1 cellular context compared by ENCODE assay signal in genomic region chr16:50731130-50731988, GRCh38.
TF ChIP-seq lines count a peak whose summit lies in the region.

No MANE protein-coding gene starts in this region.

TF ChIP-seq in K562, 482 proteins besides CTCF, POLR2A, EP300 and RAD21:
- no peak for TF ChIP-seq CEBPG (CRISPR knock-in tag; IDR thresholded peaks at IDR 0.05)
- 0 out of 4 replicates have a peak, but pooled peaks of 1 of the 2 experiments have one; percentile 14 for TF ChIP-seq CEBPG (tag; conservative IDR thresholded peaks at IDR 0.05 in 1 of 2, IDR thresholded peaks at IDR 0.05 in 1 of 2)
- TF ChIP-seq JUN (IDR thresholded peaks at IDR 0.05; ENCODE audit: borderline replicate concordance, low read depth, low read length) = 0 out of 2 replicates have a peak, but pooled peaks have one; percentile 41
- TF ChIP-seq JUN (CRISPR knock-in tag; IDR thresholded peaks at IDR 0.05; ENCODE audit: borderline replicate concordance) = no peak
- no peak for TF ChIP-seq BRF1 (IDR thresholded peaks at IDR 0.05; ENCODE audit: borderline replicate concordance, extremely low read depth, insufficient read length)
- TF ChIP-seq ATF3 (IDR thresholded peaks at IDR 0.05) = peak; percentile 89
- TF ChIP-seq ATF3 (CRISPR knock-in tag; conservative IDR thresholded peaks at IDR 0.05) = no peak
- peak; percentile 51 for TF ChIP-seq JUND (IDR thresholded peaks at IDR 0.05; ENCODE audit: borderline replicate concordance, low read depth, low read length)
- TF ChIP-seq JUND (tag; IDR thresholded peaks at IDR 0.05; ENCODE audit: borderline replicate concordance, low read depth, low read length) = peak; percentile 72; the same call in 1 of the 3 replicates
- no peak for TF ChIP-seq MTA2 (IDR thresholded peaks at IDR 0.05; ENCODE audit: low read depth)
- no peak for TF ChIP-seq ATF1 (CRISPR knock-in tag; IDR thresholded peaks at IDR 0.05)
- peak; percentile 82 for TF ChIP-seq ATF1 (tag; IDR thresholded peaks at IDR 0.05)
- TF ChIP-seq, protein P1, sequence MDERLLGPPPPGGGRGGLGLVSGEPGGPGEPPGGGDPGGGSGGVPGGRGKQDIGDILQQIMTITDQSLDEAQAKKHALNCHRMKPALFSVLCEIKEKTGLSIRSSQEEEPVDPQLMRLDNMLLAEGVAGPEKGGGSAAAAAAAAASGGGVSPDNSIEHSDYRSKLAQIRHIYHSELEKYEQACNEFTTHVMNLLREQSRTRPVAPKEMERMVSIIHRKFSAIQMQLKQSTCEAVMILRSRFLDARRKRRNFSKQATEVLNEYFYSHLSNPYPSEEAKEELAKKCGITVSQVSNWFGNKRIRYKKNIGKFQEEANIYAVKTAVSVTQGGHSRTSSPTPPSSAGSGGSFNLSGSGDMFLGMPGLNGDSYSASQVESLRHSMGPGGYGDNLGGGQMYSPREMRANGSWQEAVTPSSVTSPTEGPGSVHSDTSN (CRISPR knock-in tag; IDR thresholded peaks at IDR 0.05; ENCODE audit: low read depth) = no peak
- TF ChIP-seq, protein P1 (tag; conservative IDR thresholded peaks at IDR 0.05; ENCODE audit: low read depth) = no peak
- peak; percentile 78 for TF ChIP-seq JUNB (CRISPR knock-in tag; conservative IDR thresholded peaks at IDR 0.05)
- peak; percentile 55 for TF ChIP-seq CREM (IDR thresholded peaks at IDR 0.05; ENCODE audit: low read depth)
- 0 out of 2 replicates have a peak, but pooled peaks have one; percentile 17 for TF ChIP-seq ZBTB12 (CRISPR knock-in tag; IDR thresholded peaks at IDR 0.05)
- peak; percentile 82 for TF ChIP-seq ATF7 (IDR thresholded peaks at IDR 0.05)
